8 cellular contexts compared by ENCODE assay signal in genomic region chr11:82955676-82956453, GRCh38. TPM values are rescaled to one million over a fixed set of nuclear protein-coding genes. Genes with fewer than 3 reads are reported as not detected.
A peak's percentile ranks its signal among the peaks of the same experiment; 100 is the strongest.
DNase-seq lines count a peak whose midpoint lies in the region; ATAC-seq and TF ChIP-seq lines count a peak whose summit lies in the region.
"Not testable (repeated sequence)": the region's sequence is repeated elsewhere in the genome, so short reads cannot be mapped to it uniquely, and the experiment has no call there.

No MANE protein-coding gene starts in this region.

- CTCF ChIA-PET in OCI-LY7 (lab: Charles Lee; ENCODE audit: unreplicated experiment), result interaction anchor here (1.0 to 1.5 kb wide), 2 partner anchors 9 kb away, joined by 3 to 5 read pairs; no protein-coding TSS in a partner anchor

- not testable (repeated sequence) for H3K27me3 Mint-ChIP-seq in activated T-helper 2 cell treated with anti-CD3 and anti-CD28 coated beads, Interferon-gamma antibody, Interleukin-2, Interleukin-4, amounts not matched to agents 10 μg/mL and 5 μg/mL and 100 μg/mL, durations not matched to agents 14 hours and 24 hours and 36 hours (ENCODE audit: low read depth); endodermal cell (ENCODE audit: insufficient read depth); natural killer cell treated with Interleukin-12 subunit alpha and Interleukin-12 subunit beta and Interleukin-15 and Interleukin-18, amount 100 ng/mL, for 72 hours

- peak overlapping the region; percentile 53 for H3K4me2 ChIP-seq in OCI-LY7 (ENCODE audit: low read length)

- 66 to 73% methylated on average over 7 to 9 of the region's 9 CpGs for WGBS in endodermal cell (ENCODE audit: insufficient coverage in 1 of 2, insufficient read length in 1 of 2), 2 experiments

- H3K9me3 ChIP-seq in KOPT-K1 (ENCODE audit: insufficient read depth, low read length, poor library complexity, severe bottlenecking), result peaks cover 18% of the 10 kb centered on the region
- peaks cover 38% of the 10 kb centered on the region; the same call in 1 of the 2 replicates for H3K9me3 ChIP-seq in OCI-LY7 (ENCODE audit: low read length)
- H3K9me3 ChIP-seq in endodermal cell (ENCODE audit: control insufficient read depth, low read length), result not testable (repeated sequence)

- BruUV-seq in OCI-LY7 (replicated peaks; lab: Mats Ljungman, UMichigan), result not testable (repeated sequence)

- H3K27ac ChIP-seq in KOPT-K1 (ENCODE audit: low read depth, low read length, poor library complexity, severe bottlenecking), result peak overlapping the region; percentile 75
- peak overlapping the region; percentile 50 for H3K27ac ChIP-seq in OCI-LY7 (ENCODE audit: low read depth, low read length, poor library complexity, severe bottlenecking)
- H3K27ac ChIP-seq in endodermal cell (ENCODE audit: low read depth, low read length), result not testable (repeated sequence)

- not testable (repeated sequence) for H3K79me2 ChIP-seq in OCI-LY7 (ENCODE audit: insufficient read depth, low read depth, low read length)

- H3K4me1 Mint-ChIP-seq in activated T-helper 2 cell treated with anti-CD3 and anti-CD28 coated beads, Interferon-gamma antibody, Interleukin-2, Interleukin-4, amounts not matched to agents 10 μg/mL and 5 μg/mL and 100 μg/mL, durations not matched to agents 14 hours and 24 hours and 36 hours (ENCODE audit: low read depth), result peaks cover 44% of the 10 kb centered on the region
- peaks cover 11% of the 10 kb centered on the region for H3K4me1 Mint-ChIP-seq in endodermal cell
- H3K4me1 Mint-ChIP-seq in natural killer cell treated with Interleukin-12 subunit alpha and Interleukin-12 subunit beta and Interleukin-15 and Interleukin-18, amount 100 ng/mL, for 72 hours (ENCODE audit: low read depth in 2 of 2), result peaks cover 39 to 43% of the 10 kb centered on the region in 2 donors

- POLR2A ChIA-PET in OCI-LY7 (lab: Charles Lee), result interaction anchor here (0.6 to 2.3 kb wide), 13 partner anchors 8 to 113 kb away, joined by 3 to 18 read pairs (median 3); partner anchors contain the start of gene DDIAS

- H3K36me3 ChIP-seq in KOPT-K1 (ENCODE audit: insufficient read depth, low read length); endodermal cell (ENCODE audit: control insufficient read depth, insufficient read depth, low read length): not testable (repeated sequence)
- peaks cover 23% of the 10 kb centered on the region for H3K36me3 ChIP-seq in OCI-LY7 (ENCODE audit: insufficient read depth, low read length)

- H3K4me1 ChIP-seq in OCI-LY7 (ENCODE audit: insufficient read depth, low read length, poor library complexity, severe bottlenecking), result peaks cover 52% of the 10 kb centered on the region
- H3K4me1 ChIP-seq in endodermal cell (ENCODE audit: control insufficient read depth, insufficient read depth, low read length), result not testable (repeated sequence)

- H3K36me3 Mint-ChIP-seq in activated T-helper 2 cell treated with anti-CD3 and anti-CD28 coated beads, Interferon-gamma antibody, Interleukin-2, Interleukin-4, amounts not matched to agents 10 μg/mL and 5 μg/mL and 100 μg/mL, durations not matched to agents 14 hours and 24 hours and 36 hours (ENCODE audit: low read depth), result peaks cover 45% of the 10 kb centered on the region
- not testable (repeated sequence) for H3K36me3 Mint-ChIP-seq in endodermal cell (ENCODE audit: low read depth)
- H3K36me3 Mint-ChIP-seq in natural killer cell treated with Interleukin-12 subunit alpha and Interleukin-12 subunit beta and Interleukin-15 and Interleukin-18, amount 100 ng/mL, for 72 hours, result peaks cover 46% of the 10 kb centered on the region

- H3K27ac Mint-ChIP-seq in activated T-helper 2 cell treated with anti-CD3 and anti-CD28 coated beads, Interferon-gamma antibody, Interleukin-2, Interleukin-4, amounts not matched to agents 10 μg/mL and 5 μg/mL and 100 μg/mL, durations not matched to agents 14 hours and 24 hours and 36 hours, result peak overlapping the region; percentile 31
- H3K27ac Mint-ChIP-seq in endodermal cell, result peak overlapping the region; percentile 30
- peak overlapping the region; percentile 47 to 71 for H3K27ac Mint-ChIP-seq in natural killer cell treated with Interleukin-12 subunit alpha and Interleukin-12 subunit beta and Interleukin-15 and Interleukin-18, amount 100 ng/mL, for 72 hours

- TF ChIP-seq CTCF in OCI-LY7 (conservative IDR thresholded peaks at IDR 0.05; ENCODE audit: low read length); endodermal cell (conservative IDR thresholded peaks at IDR 0.05): not testable (repeated sequence)

- H2AFZ ChIP-seq in OCI-LY7 (ENCODE audit: low read length), result peak overlapping the region; percentile 65

- H3K4me3 Mint-ChIP-seq in activated T-helper 2 cell treated with anti-CD3 and anti-CD28 coated beads, Interferon-gamma antibody, Interleukin-2, Interleukin-4, amounts not matched to agents 10 μg/mL and 5 μg/mL and 100 μg/mL, durations not matched to agents 14 hours and 24 hours and 36 hours (ENCODE audit: low read depth); natural killer cell treated with Interleukin-12 subunit alpha and Interleukin-12 subunit beta and Interleukin-15 and Interleukin-18, amount 100 ng/mL, for 72 hours: not testable (repeated sequence)
- peak overlapping the region; percentile 9 for H3K4me3 Mint-ChIP-seq in endodermal cell

- peak in 1 of 2 donors; percentile 49 for ATAC-seq in natural killer cell treated with Interleukin-12 subunit alpha and Interleukin-12 subunit beta and Interleukin-15 and Interleukin-18, amount 100 ng/mL, for 72 hours

- not testable (repeated sequence) for H4K20me1 ChIP-seq in OCI-LY7 (ENCODE audit: insufficient read depth, low read length)

- H3K9me3 Mint-ChIP-seq in activated T-helper 2 cell treated with anti-CD3 and anti-CD28 coated beads, Interferon-gamma antibody, Interleukin-2, Interleukin-4, amounts not matched to agents 10 μg/mL and 5 μg/mL and 100 μg/mL, durations not matched to agents 14 hours and 24 hours and 36 hours, result peaks cover 56% of the 10 kb centered on the region
- H3K9me3 Mint-ChIP-seq in endodermal cell, result peaks cover 38% of the 10 kb centered on the region
- H3K9me3 Mint-ChIP-seq in natural killer cell treated with Interleukin-12 subunit alpha and Interleukin-12 subunit beta and Interleukin-15 and Interleukin-18, amount 100 ng/mL, for 72 hours, result peaks cover 32% of the 10 kb centered on the region

- H3K27me3 ChIP-seq in endodermal cell (ENCODE audit: control insufficient read depth, insufficient read depth, low read length, poor library complexity, severe bottlenecking), result not testable (repeated sequence)

- peak; percentile 36 for DNase-seq in CMK (ENCODE audit: low read depth)
- peak; percentile 73 for DNase-seq in OCI-LY7 (ENCODE audit: low spot score)
- peak; percentile 48 for DNase-seq in activated CD4-positive, alpha-beta T cell treated with anti-CD3 and anti-CD28 coated beads for 48 hours
- DNase-seq in activated T-helper 2 cell treated with anti-CD3 and anti-CD28 coated beads, Interferon-gamma antibody, Interleukin-2, Interleukin-4, amounts not matched to agents 10 μg/mL and 5 μg/mL and 100 μg/mL, durations not matched to agents 14 hours and 24 hours and 36 hours (ENCODE audit: low spot score), result peak; percentile 62
- peak; percentile 84 for DNase-seq in endodermal cell
- not testable (repeated sequence) for DNase-seq in natural killer cell treated with Interleukin-12 subunit alpha and Interleukin-12 subunit beta and Interleukin-15 and Interleukin-18, amount 100 ng/mL, for 72 hours (ENCODE audit: low spot score)
- peak; percentile 41 to 54 for DNase-seq in stimulated activated CD8-positive, alpha-beta memory T cell treated with anti-CD3 and anti-CD28 coated beads, Interleukin-2, amount 100 ng/mL, for 48 hours (ENCODE audit: low read depth in 2 of 2)

- H3K9me2 ChIP-seq in OCI-LY7 (ENCODE audit: insufficient read depth, low read length), result not testable (repeated sequence)

- H3K4me3 ChIP-seq in OCI-LY7 (ENCODE audit: low read depth, low read length, poor library complexity, severe bottlenecking), result peak overlapping the region; percentile 24
- H3K4me3 ChIP-seq in endodermal cell (ENCODE audit: low read length), result not testable (repeated sequence)

- not testable (repeated sequence) for H3K9ac ChIP-seq in endodermal cell (ENCODE audit: extremely low read depth, low read length, poor library complexity, severe bottlenecking)

- intact Hi-C loops in OCI-LY7 (cut with micrococcal nuclease; ENCODE audit: unreplicated experiment); activated T-helper 2 cell treated with anti-CD3 and anti-CD28 coated beads, Interferon-gamma antibody, Interleukin-2, Interleukin-4, amounts not matched to agents 10 μg/mL and 5 μg/mL and 100 μg/mL, durations not matched to agents 14 hours and 24 hours and 36 hours (cut with micrococcal nuclease): not testable (repeated sequence)

RNA-seq across cellular contexts. Expression of gene DDIAS, which starts 54.3 kb away (rescaled TPM):
- total RNA-seq in OCI-LY7 (2014; rRNA removed; shearing (Covaris generic)), result 14.6 and 16.7 TPM in 2 replicates
- 23.1 and 30.9 TPM in 2 replicates for total RNA-seq in OCI-LY7 (2022)
- total RNA-seq in activated T-helper 2 cell treated with anti-CD3 and anti-CD28 coated beads, Interferon-gamma antibody, Interleukin-2, Interleukin-4, amounts not matched to agents 10 μg/mL and 5 μg/mL and 100 μg/mL, durations not matched to agents 14 hours and 24 hours and 36 hours, result 17.8 and 18.2 TPM in 2 replicates
- 10 to 100 TPM; 14.4 to 24.1 TPM for total RNA-seq in endodermal cell
- 18.7 TPM for polyA plus RNA-seq in endodermal cell (2013, experiment 1 of 2)
- polyA plus RNA-seq in endodermal cell (2013, experiment 2 of 2), result 18.3 TPM
- 10 to 100 TPM; 11.3 to 29.1 TPM for total RNA-seq in natural killer cell treated with Interleukin-12 subunit alpha and Interleukin-12 subunit beta and Interleukin-15 and Interleukin-18, amount 100 ng/mL, for 72 hours

RNA-seq across cellular contexts. Expression of gene PRCP, which starts 55.6 kb away (rescaled TPM):
- 6.5 and 11.0 TPM in 2 replicates for total RNA-seq in OCI-LY7 (2014; rRNA removed; shearing (Covaris generic))
- 17.4 and 18.3 TPM in 2 replicates for total RNA-seq in OCI-LY7 (2022)
- 23.5 and 27.5 TPM in 2 replicates for total RNA-seq in activated T-helper 2 cell treated with anti-CD3 and anti-CD28 coated beads, Interferon-gamma antibody, Interleukin-2, Interleukin-4, amounts not matched to agents 10 μg/mL and 5 μg/mL and 100 μg/mL, durations not matched to agents 14 hours and 24 hours and 36 hours
- total RNA-seq in endodermal cell, result 100 to 1,000 TPM in 1 of 2 donors, 10 to 100 TPM in 1; 76.8 to 107 TPM
- polyA plus RNA-seq in endodermal cell (2013, experiment 1 of 2), result 67.8 TPM
- polyA plus RNA-seq in endodermal cell (2013, experiment 2 of 2), result 60.5 TPM
- total RNA-seq in natural killer cell treated with Interleukin-12 subunit alpha and Interleukin-12 subunit beta and Interleukin-15 and Interleukin-18, amount 100 ng/mL, for 72 hours, result 10 to 100 TPM; 16.9 to 21.1 TPM
